In the genomic region with DNA sequence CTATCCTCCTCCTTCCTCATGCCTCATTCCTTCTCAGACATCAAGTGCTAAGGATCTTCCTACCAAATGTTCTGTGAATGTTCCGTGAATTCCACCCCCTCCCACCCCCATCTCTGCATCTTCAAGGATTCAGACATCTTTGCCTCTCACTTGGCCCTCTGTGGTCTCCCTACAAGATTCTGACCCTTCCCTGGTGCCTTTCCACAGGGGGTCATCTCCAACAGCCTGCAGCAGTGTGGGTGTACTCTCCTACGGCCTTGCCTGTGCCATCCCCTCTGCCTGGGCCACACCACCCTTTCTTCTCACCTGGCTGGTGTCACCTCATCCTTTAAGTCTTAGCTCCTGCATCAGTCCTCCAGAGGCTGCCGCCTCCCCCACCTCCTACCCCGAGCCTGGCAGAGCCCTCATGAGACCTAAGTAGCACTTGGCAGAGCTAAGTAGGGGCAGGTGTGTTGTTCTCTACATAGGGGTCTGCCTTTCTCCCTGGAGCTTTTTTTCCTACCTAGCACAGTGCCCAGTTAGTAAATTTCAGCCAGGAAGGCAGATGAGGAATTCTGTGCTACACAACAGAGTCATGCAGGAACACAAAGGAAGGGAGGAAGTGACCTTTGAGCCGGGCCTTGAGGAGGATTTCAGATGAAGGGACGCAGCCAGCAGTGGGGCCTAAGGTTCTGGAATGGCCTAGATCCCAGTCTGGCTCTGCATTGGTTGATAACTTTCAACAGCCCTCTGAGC, we compare ENCODE assay signal across 1 cellular context.
TF ChIP-seq lines count a peak whose summit lies in the region.

No MANE protein-coding gene starts in this region.

TF ChIP-seq in HepG2, 621 proteins besides CTCF, POLR2A, EP300 and RAD21 (continued from another document and continues in another):
- TF ChIP-seq, protein P1, sequence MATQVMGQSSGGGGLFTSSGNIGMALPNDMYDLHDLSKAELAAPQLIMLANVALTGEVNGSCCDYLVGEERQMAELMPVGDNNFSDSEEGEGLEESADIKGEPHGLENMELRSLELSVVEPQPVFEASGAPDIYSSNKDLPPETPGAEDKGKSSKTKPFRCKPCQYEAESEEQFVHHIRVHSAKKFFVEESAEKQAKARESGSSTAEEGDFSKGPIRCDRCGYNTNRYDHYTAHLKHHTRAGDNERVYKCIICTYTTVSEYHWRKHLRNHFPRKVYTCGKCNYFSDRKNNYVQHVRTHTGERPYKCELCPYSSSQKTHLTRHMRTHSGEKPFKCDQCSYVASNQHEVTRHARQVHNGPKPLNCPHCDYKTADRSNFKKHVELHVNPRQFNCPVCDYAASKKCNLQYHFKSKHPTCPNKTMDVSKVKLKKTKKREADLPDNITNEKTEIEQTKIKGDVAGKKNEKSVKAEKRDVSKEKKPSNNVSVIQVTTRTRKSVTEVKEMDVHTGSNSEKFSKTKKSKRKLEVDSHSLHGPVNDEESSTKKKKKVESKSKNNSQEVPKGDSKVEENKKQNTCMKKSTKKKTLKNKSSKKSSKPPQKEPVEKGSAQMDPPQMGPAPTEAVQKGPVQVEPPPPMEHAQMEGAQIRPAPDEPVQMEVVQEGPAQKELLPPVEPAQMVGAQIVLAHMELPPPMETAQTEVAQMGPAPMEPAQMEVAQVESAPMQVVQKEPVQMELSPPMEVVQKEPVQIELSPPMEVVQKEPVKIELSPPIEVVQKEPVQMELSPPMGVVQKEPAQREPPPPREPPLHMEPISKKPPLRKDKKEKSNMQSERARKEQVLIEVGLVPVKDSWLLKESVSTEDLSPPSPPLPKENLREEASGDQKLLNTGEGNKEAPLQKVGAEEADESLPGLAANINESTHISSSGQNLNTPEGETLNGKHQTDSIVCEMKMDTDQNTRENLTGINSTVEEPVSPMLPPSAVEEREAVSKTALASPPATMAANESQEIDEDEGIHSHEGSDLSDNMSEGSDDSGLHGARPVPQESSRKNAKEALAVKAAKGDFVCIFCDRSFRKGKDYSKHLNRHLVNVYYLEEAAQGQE (IDR thresholded peaks at IDR 0.05; ENCODE audit: borderline replicate concordance in 1 of 2, low read depth in 1 of 2, low read length in 2 of 2), result no peak
- TF ChIP-seq ZNF883 (CRISPR knock-in tag; IDR thresholded peaks at IDR 0.05; ENCODE audit: not compliant biosample characterization) (no peak), ZNF3 (CRISPR knock-in tag; IDR thresholded peaks at IDR 0.05) (no peak), NFKB2 (CRISPR knock-in tag; IDR thresholded peaks at IDR 0.05; ENCODE audit: borderline replicate concordance) (no peak), JARID2 (CRISPR knock-in tag; IDR thresholded peaks at IDR 0.05; ENCODE audit: insufficient replicate concordance) (no peak), IKZF1 (IDR thresholded peaks at IDR 0.05) (no peak), NPAS2 (CRISPR knock-in tag; IDR thresholded peaks at IDR 0.05; ENCODE audit: borderline replicate concordance) (no peak), KMT2A (CRISPR knock-in tag; IDR thresholded peaks at IDR 0.05) (no peak), ZNF260 (CRISPR knock-in tag; IDR thresholded peaks at IDR 0.05; ENCODE audit: borderline replicate concordance, low read depth) (no peak), TBX2 (CRISPR knock-in tag; IDR thresholded peaks at IDR 0.05; ENCODE audit: borderline replicate concordance) (no peak), PHF8 (CRISPR knock-in tag; IDR thresholded peaks at IDR 0.05) (no peak), FOXO1 (CRISPR knock-in tag; IDR thresholded peaks at IDR 0.05) (no peak; the same call in 1 of the 2 replicates), ZSCAN21 (CRISPR knock-in tag; IDR thresholded peaks at IDR 0.05; ENCODE audit: borderline replicate concordance) (no peak), HMG20B (CRISPR knock-in tag; conservative IDR thresholded peaks at IDR 0.05) (no peak), U2AF2 (IDR thresholded peaks at IDR 0.05; ENCODE audit: low read depth, low read length) (no peak), CEBPG (CRISPR knock-in tag; IDR thresholded peaks at IDR 0.05) (no peak), HMG20A (CRISPR knock-in tag; IDR thresholded peaks at IDR 0.05; ENCODE audit: borderline replicate concordance) (peak; percentile 61; the same call in 1 of the 2 replicates), CREB1 (IDR thresholded peaks at IDR 0.05) (no peak), CREB1 (CRISPR knock-in tag; IDR thresholded peaks at IDR 0.05) (no peak), NFE2L1 (CRISPR knock-in tag; IDR thresholded peaks at IDR 0.05; ENCODE audit: borderline replicate concordance) (no peak), RXRB (CRISPR knock-in tag; IDR thresholded peaks at IDR 0.05; ENCODE audit: borderline replicate concordance) (peak; percentile 45; the same call in 1 of the 2 replicates), KDM6A (CRISPR knock-in tag; IDR thresholded peaks at IDR 0.05; ENCODE audit: low read depth) (peak; percentile 33; the same call in 1 of the 2 replicates), MEIS2 (CRISPR knock-in tag; IDR thresholded peaks at IDR 0.05) (no peak), ZNF737 (CRISPR knock-in tag; IDR thresholded peaks at IDR 0.05; ENCODE audit: borderline replicate concordance) (no peak), ZFX (CRISPR knock-in tag; IDR thresholded peaks at IDR 0.05; ENCODE audit: low read depth) (peak; percentile 84), KLF16 (CRISPR knock-in tag; IDR thresholded peaks at IDR 0.05) (0 out of 4 replicates have a peak, but pooled peaks of 1 of the 2 experiments have one; percentile 46), ZNF629 (CRISPR knock-in tag; conservative IDR thresholded peaks at IDR 0.05) (no peak), ZNF558 (CRISPR knock-in tag; IDR thresholded peaks at IDR 0.05; ENCODE audit: borderline replicate concordance) (no peak)
- TF ChIP-seq, protein P2, sequence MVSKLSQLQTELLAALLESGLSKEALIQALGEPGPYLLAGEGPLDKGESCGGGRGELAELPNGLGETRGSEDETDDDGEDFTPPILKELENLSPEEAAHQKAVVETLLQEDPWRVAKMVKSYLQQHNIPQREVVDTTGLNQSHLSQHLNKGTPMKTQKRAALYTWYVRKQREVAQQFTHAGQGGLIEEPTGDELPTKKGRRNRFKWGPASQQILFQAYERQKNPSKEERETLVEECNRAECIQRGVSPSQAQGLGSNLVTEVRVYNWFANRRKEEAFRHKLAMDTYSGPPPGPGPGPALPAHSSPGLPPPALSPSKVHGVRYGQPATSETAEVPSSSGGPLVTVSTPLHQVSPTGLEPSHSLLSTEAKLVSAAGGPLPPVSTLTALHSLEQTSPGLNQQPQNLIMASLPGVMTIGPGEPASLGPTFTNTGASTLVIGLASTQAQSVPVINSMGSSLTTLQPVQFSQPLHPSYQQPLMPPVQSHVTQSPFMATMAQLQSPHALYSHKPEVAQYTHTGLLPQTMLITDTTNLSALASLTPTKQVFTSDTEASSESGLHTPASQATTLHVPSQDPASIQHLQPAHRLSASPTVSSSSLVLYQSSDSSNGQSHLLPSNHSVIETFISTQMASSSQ (IDR thresholded peaks at IDR 0.05; ENCODE audit: low read depth), result no peak
- TF ChIP-seq, protein P2 (CRISPR knock-in tag; IDR thresholded peaks at IDR 0.05; ENCODE audit: borderline replicate concordance), result no peak
- TF ChIP-seq, protein P3, sequence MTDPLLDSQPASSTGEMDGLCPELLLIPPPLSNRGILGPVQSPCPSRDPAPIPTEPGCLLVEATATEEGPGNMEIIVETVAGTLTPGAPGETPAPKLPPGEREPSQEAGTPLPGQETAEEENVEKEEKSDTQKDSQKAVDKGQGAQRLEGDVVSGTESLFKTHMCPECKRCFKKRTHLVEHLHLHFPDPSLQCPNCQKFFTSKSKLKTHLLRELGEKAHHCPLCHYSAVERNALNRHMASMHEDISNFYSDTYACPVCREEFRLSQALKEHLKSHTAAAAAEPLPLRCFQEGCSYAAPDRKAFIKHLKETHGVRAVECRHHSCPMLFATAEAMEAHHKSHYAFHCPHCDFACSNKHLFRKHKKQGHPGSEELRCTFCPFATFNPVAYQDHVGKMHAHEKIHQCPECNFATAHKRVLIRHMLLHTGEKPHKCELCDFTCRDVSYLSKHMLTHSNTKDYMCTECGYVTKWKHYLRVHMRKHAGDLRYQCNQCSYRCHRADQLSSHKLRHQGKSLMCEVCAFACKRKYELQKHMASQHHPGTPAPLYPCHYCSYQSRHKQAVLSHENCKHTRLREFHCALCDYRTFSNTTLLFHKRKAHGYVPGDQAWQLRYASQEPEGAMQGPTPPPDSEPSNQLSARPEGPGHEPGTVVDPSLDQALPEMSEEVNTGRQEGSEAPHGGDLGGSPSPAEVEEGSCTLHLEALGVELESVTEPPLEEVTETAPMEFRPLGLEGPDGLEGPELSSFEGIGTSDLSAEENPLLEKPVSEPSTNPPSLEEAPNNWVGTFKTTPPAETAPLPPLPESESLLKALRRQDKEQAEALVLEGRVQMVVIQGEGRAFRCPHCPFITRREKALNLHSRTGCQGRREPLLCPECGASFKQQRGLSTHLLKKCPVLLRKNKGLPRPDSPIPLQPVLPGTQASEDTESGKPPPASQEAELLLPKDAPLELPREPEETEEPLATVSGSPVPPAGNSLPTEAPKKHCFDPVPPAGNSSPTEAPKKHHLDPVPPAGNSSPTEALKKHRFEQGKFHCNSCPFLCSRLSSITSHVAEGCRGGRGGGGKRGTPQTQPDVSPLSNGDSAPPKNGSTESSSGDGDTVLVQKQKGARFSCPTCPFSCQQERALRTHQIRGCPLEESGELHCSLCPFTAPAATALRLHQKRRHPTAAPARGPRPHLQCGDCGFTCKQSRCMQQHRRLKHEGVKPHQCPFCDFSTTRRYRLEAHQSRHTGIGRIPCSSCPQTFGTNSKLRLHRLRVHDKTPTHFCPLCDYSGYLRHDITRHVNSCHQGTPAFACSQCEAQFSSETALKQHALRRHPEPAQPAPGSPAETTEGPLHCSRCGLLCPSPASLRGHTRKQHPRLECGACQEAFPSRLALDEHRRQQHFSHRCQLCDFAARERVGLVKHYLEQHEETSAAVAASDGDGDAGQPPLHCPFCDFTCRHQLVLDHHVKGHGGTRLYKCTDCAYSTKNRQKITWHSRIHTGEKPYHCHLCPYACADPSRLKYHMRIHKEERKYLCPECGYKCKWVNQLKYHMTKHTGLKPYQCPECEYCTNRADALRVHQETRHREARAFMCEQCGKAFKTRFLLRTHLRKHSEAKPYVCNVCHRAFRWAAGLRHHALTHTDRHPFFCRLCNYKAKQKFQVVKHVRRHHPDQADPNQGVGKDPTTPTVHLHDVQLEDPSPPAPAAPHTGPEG (CRISPR knock-in tag; IDR thresholded peaks at IDR 0.05), result no peak
- TF ChIP-seq, protein P4, sequence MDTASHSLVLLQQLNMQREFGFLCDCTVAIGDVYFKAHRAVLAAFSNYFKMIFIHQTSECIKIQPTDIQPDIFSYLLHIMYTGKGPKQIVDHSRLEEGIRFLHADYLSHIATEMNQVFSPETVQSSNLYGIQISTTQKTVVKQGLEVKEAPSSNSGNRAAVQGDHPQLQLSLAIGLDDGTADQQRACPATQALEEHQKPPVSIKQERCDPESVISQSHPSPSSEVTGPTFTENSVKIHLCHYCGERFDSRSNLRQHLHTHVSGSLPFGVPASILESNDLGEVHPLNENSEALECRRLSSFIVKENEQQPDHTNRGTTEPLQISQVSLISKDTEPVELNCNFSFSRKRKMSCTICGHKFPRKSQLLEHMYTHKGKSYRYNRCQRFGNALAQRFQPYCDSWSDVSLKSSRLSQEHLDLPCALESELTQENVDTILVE (CRISPR knock-in tag; IDR thresholded peaks at IDR 0.05), result no peak
- TF ChIP-seq, protein P5, sequence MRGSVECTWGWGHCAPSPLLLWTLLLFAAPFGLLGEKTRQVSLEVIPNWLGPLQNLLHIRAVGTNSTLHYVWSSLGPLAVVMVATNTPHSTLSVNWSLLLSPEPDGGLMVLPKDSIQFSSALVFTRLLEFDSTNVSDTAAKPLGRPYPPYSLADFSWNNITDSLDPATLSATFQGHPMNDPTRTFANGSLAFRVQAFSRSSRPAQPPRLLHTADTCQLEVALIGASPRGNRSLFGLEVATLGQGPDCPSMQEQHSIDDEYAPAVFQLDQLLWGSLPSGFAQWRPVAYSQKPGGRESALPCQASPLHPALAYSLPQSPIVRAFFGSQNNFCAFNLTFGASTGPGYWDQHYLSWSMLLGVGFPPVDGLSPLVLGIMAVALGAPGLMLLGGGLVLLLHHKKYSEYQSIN (CRISPR knock-in tag; IDR thresholded peaks at IDR 0.05; ENCODE audit: borderline replicate concordance), result no peak
- TF ChIP-seq, protein P6, sequence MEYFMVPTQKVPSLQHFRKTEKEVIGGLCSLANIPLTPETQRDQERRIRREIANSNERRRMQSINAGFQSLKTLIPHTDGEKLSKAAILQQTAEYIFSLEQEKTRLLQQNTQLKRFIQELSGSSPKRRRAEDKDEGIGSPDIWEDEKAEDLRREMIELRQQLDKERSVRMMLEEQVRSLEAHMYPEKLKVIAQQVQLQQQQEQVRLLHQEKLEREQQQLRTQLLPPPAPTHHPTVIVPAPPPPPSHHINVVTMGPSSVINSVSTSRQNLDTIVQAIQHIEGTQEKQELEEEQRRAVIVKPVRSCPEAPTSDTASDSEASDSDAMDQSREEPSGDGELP (IDR thresholded peaks at IDR 0.05; ENCODE audit: borderline replicate concordance, low read depth), result no peak
- TF ChIP-seq, protein P7, sequence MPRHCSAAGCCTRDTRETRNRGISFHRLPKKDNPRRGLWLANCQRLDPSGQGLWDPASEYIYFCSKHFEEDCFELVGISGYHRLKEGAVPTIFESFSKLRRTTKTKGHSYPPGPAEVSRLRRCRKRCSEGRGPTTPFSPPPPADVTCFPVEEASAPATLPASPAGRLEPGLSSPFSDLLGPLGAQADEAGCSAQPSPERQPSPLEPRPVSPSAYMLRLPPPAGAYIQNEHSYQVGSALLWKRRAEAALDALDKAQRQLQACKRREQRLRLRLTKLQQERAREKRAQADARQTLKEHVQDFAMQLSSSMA (CRISPR knock-in tag; IDR thresholded peaks at IDR 0.05), result no peak; the same call in 1 of the 2 replicates
